ENCODE assay signal across 18 cellular contexts in genomic region chr20:59580991-59581401, GRCh38. TPM values are rescaled to one million over a fixed set of nuclear protein-coding genes. Genes with fewer than 3 reads are reported as not detected.
DNase-seq lines count a peak whose midpoint lies in the region; ATAC-seq and TF ChIP-seq lines count a peak whose summit lies in the region.
"Had no signal": no experiment of that assay in that cellular context is flagged by ENCODE, and none has a peak within 500 bp of the region (broad histone marks: within the 10 kb centered on the region; RNA-seq: fewer than 3 reads in every experiment).

No MANE protein-coding gene starts in this region.

- H3K9me3 ChIP-seq in BLaER1 treated with 17β-estradiol and CSF1 and Interleukin-3, amounts not matched to agents 10 nM and 100 nM (replicated peaks in 1 of 11): no peaks in the 10 kb centered on the region
- H3K9me3 ChIP-seq in osteoblast (ENCODE audit: low read depth, low read length) (no peaks in the 10 kb centered on the region), upper lobe of right lung (no peaks in the 10 kb centered on the region)

- H3K27me3 ChIP-seq in BLaER1 treated with 17β-estradiol and CSF1 and Interleukin-3, amounts not matched to agents 10 nM and 100 nM: peaks cover 0 to 100% (median 0%) of the 10 kb centered on the region in 11 experiments; a peak in 7 of 22 replicates
- H3K27me3 ChIP-seq in osteoblast (ENCODE audit: insufficient read depth, low read length): peaks cover 10% of the 10 kb centered on the region
- H3K27me3 ChIP-seq in upper lobe of right lung: peaks cover 29% of the 10 kb centered on the region

- TF ChIP-seq CTCF in chondrocyte (IDR thresholded peaks at IDR 0.05) (no peak), osteoblast (IDR thresholded peaks at IDR 0.05; ENCODE audit: extremely low read depth, low read depth, low read length) (no peak), upper lobe of right lung (IDR thresholded peaks at IDR 0.05) (no peak)

- no peaks in the 10 kb centered on the region for H3K9me3 Mint-ChIP-seq in chondrocyte (ENCODE audit: low read depth)
- H3K9me3 Mint-ChIP-seq in stimulated activated naive B cell treated with anti-CD40 and anti-IgM and Interleukin-4, amounts not matched to agents 10 μg/mL and 1 μg/mL and 100 μg/mL, for 72 hours: no peaks in the 10 kb centered on the region
- H3K9me3 Mint-ChIP-seq: GM23338 had no signal

- peaks cover 0 to 46% (median 5%) of the 10 kb centered on the region in 11 experiments; a peak in 6 of 22 replicates for H4K20me1 ChIP-seq in BLaER1 treated with 17β-estradiol and CSF1 and Interleukin-3, amounts not matched to agents 10 nM and 100 nM
- no peaks in the 10 kb centered on the region for H4K20me1 ChIP-seq in osteoblast (ENCODE audit: insufficient read depth, low read length)

- no peaks in the 10 kb centered on the region for H3K4me1 Mint-ChIP-seq in chondrocyte (ENCODE audit: low read depth)
- peaks cover 0 to 1% of the 10 kb centered on the region in 2 donors for H3K4me1 Mint-ChIP-seq in stimulated activated naive B cell treated with anti-CD40 and anti-IgM and Interleukin-4, amounts not matched to agents 10 μg/mL and 1 μg/mL and 100 μg/mL, for 72 hours

- H3K4me3 Mint-ChIP-seq in chondrocyte (ENCODE audit: unreplicated experiment): no peak overlapping the region
- H3K4me3 Mint-ChIP-seq in stimulated activated naive B cell treated with anti-CD40 and anti-IgM and Interleukin-4, amounts not matched to agents 10 μg/mL and 1 μg/mL and 100 μg/mL, for 72 hours: no peak overlapping the region
- H3K4me3 Mint-ChIP-seq: CD4-positive, alpha-beta memory T cell; GM23338 had no signal

- peak overlapping the region; percentile 80 to 99 (median 93) for H3K4me2 ChIP-seq in BLaER1 treated with 17β-estradiol and CSF1 and Interleukin-3, amounts not matched to agents 10 nM and 100 nM
- H3K4me2 ChIP-seq in osteoblast (ENCODE audit: insufficient read depth, low read length): no peak overlapping the region
- H3K4me2 ChIP-seq: GM23338 had no signal

- intact Hi-C loops in upper lobe of right lung (cut with DNase I): no loop called here

- no peaks in the 10 kb centered on the region for H3K36me3 Mint-ChIP-seq in chondrocyte (ENCODE audit: low read depth)
- H3K36me3 Mint-ChIP-seq in stimulated activated naive B cell treated with anti-CD40 and anti-IgM and Interleukin-4, amounts not matched to agents 10 μg/mL and 1 μg/mL and 100 μg/mL, for 72 hours: peaks cover 0 to 3% of the 10 kb centered on the region in 2 donors
- H3K36me3 Mint-ChIP-seq: CD4-positive, alpha-beta memory T cell had no signal

- H3K27ac Mint-ChIP-seq in chondrocyte (ENCODE audit: unreplicated experiment): no peak overlapping the region
- no peak overlapping the region for H3K27ac Mint-ChIP-seq in stimulated activated naive B cell treated with anti-CD40 and anti-IgM and Interleukin-4, amounts not matched to agents 10 μg/mL and 1 μg/mL and 100 μg/mL, for 72 hours
- H3K27ac Mint-ChIP-seq: CD4-positive, alpha-beta memory T cell; GM23338 had no signal

- no peaks in the 10 kb centered on the region for H3K79me2 ChIP-seq in osteoblast (ENCODE audit: insufficient read depth, low read length)

- peaks cover 0 to 45% (median 0%) of the 10 kb centered on the region in 11 experiments; a peak in 3 of 22 replicates for H3K36me3 ChIP-seq in BLaER1 treated with 17β-estradiol and CSF1 and Interleukin-3, amounts not matched to agents 10 nM and 100 nM
- H3K36me3 ChIP-seq in osteoblast (ENCODE audit: insufficient read depth, low read length) (no peaks in the 10 kb centered on the region), upper lobe of right lung (no peaks in the 10 kb centered on the region)

- DNase-seq in chondrocyte (ENCODE audit: low spot score): peak; percentile 58
- DNase-seq in osteoblast (ENCODE audit: insufficient read length, low spot score, missing footprints): peak; percentile 58
- DNase-seq in upper lobe of right lung: peak; percentile 40
- DNase-seq in stimulated activated naive B cell treated with anti-CD40 and anti-IgM and Interleukin-4, amounts not matched to agents 10 μg/mL and 1 μg/mL and 100 μg/mL, for 72 hours: no peak
- DNase-seq: ACHN; CD4-positive, alpha-beta memory T cell; DMS79; H7 had no signal

- H2AFZ ChIP-seq in osteoblast (ENCODE audit: low read length): no peak overlapping the region
- H2AFZ ChIP-seq: GM23338 had no signal

- peaks cover 60 to 98% (median 94%) of the 10 kb centered on the region in 10 experiments for H3K4me1 ChIP-seq in BLaER1 treated with 17β-estradiol and CSF1 and Interleukin-3, amounts not matched to agents 10 nM and 100 nM
- H3K4me1 ChIP-seq in osteoblast (ENCODE audit: insufficient read depth, low read length): no peaks in the 10 kb centered on the region
- H3K4me1 ChIP-seq in upper lobe of right lung: peaks cover 5% of the 10 kb centered on the region

- ATAC-seq in upper lobe of right lung (no peak), GM21737 (IDR thresholded peaks at IDR 0.05; ENCODE audit: unreplicated experiment) (no peak), HG03342 (IDR thresholded peaks at IDR 0.05; ENCODE audit: unreplicated experiment) (no peak)
- ATAC-seq in stimulated activated naive B cell treated with anti-CD40 and anti-IgM and Interleukin-4, amounts not matched to agents 10 μg/mL and 1 μg/mL and 100 μg/mL, for 72 hours (replicated peaks): no peak
- ATAC-seq: GM12878, GM23338, K562 had no signal

- peak overlapping the region in 8 of 11 experiments; percentile 83 to 91 (median 86); a peak in 16 of 22 replicates for H3K9ac ChIP-seq in BLaER1 treated with 17β-estradiol and CSF1 and Interleukin-3, amounts not matched to agents 10 nM and 100 nM

- H3K27ac ChIP-seq in BLaER1 treated with 17β-estradiol and CSF1 and Interleukin-3, amounts not matched to agents 10 nM and 100 nM: peak overlapping the region in 8 of 11 experiments; percentile 58 to 85 (median 83); a peak in 16 of 22 replicates
- H3K27ac ChIP-seq in osteoblast (ENCODE audit: low read depth, low read length): no peak overlapping the region
- H3K27ac ChIP-seq in upper lobe of right lung: no peak overlapping the region
- H3K27ac ChIP-seq: C4-2B, HL-60 had no signal

- H3K4me3 ChIP-seq in BLaER1 treated with 17β-estradiol and CSF1 and Interleukin-3, amounts not matched to agents 10 nM and 100 nM: peak overlapping the region in 7 of 10 experiments; percentile 77 to 93 (median 80); a peak in 13 of 20 replicates
- H3K4me3 ChIP-seq in osteoblast (ENCODE audit: insufficient read depth, low read length) (no peak overlapping the region), upper lobe of right lung (no peak overlapping the region)
- H3K4me3 ChIP-seq: GM12878, GM23338, K562 had no signal

- peaks cover 71% of the 10 kb centered on the region for H3K27me3 Mint-ChIP-seq in chondrocyte (ENCODE audit: low read depth)
- peaks cover 34 to 36% of the 10 kb centered on the region in 2 donors for H3K27me3 Mint-ChIP-seq in stimulated activated naive B cell treated with anti-CD40 and anti-IgM and Interleukin-4, amounts not matched to agents 10 μg/mL and 1 μg/mL and 100 μg/mL, for 72 hours

RNA-seq across cellular contexts. Expression of gene PHACTR3, which starts 23.3 kb away (rescaled TPM):
- total RNA-seq in chondrocyte: not detected in 3 replicates
- total RNA-seq in osteoblast: not detected in 2 replicates
- 18.2 TPM for total RNA-seq in upper lobe of right lung
- total RNA-seq: A172; CD4-positive, alpha-beta memory T cell; G401; K562 had no signal

Comparison
In these comparisons a context has a peak if more than half of its experiments do, and no peak if none do; other contexts are left out.
1. H3K27ac ChIP-seq: peak in BLaER1 treated with 17β-estradiol and CSF1 and Interleukin-3, amounts not matched to agents 10 nM and 100 nM (8 of 11); none in osteoblast (single experiment) and upper lobe of right lung (single experiment).
2. H3K4me3 ChIP-seq: peak in BLaER1 treated with 17β-estradiol and CSF1 and Interleukin-3, amounts not matched to agents 10 nM and 100 nM (7 of 10); none in osteoblast (single experiment) and upper lobe of right lung (single experiment).
3. RNA of gene PHACTR3, which starts 23.3 kb away (total RNA-seq): 18.2 TPM in upper lobe of right lung (single experiment); not detected in chondrocyte and not detected in osteoblast; every median in the first group is over 10 times any median in the second.